Comparison of ENCODE assay signal across 16 cellular contexts in the genomic region with DNA sequence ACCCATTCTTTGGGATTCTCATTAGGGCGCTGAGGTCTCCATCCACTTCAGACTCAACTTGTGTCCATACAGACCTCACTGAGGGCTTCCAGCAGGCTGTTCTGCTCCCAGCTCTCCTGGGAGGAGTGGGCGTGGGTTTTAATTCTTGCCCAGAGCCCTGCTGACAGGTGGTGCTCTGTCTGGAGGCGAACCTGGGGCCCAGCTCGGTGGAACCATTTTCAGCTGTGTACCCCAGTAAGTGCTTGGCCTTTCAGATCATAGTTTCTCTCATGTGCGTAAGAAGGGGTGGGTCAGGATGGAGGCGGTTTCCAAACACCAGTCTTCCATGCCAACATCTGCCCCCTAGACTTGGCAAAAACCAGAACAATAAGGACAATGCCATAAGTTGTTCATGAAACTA. TPM values are rescaled to one million over a fixed set of nuclear protein-coding genes. Genes with fewer than 3 reads are reported as not detected.
DNase-seq lines count a peak whose midpoint lies in the region; ATAC-seq and TF ChIP-seq lines count a peak whose summit lies in the region.
"Had no signal": no experiment of that assay in that cellular context is flagged by ENCODE, and none has a peak within 500 bp of the region (broad histone marks: within the 10 kb centered on the region; RNA-seq: fewer than 3 reads in every experiment).

No MANE protein-coding gene starts in this region.

- no TSS peak for BruUV-seq in PC-3 (replicated peaks; lab: Mats Ljungman, UMichigan)

- intact Hi-C loops in PC-3 (cut with micrococcal nuclease): no loop called here

- ATAC-seq in left lobe of liver (no peak), PC-3 (no peak)

- TF ChIP-seq CTCF in type B pancreatic cell (conservative IDR thresholded peaks at IDR 0.05) (no peak), tibial nerve (IDR thresholded peaks at IDR 0.05) (no peak), endothelial cell (IDR thresholded peaks at IDR 0.05; ENCODE audit: unreplicated experiment) (no peak), PC-3 (conservative IDR thresholded peaks at IDR 0.05; ENCODE audit: low read depth, low read length) (no peak)

- H3K9ac ChIP-seq in PC-3 (ENCODE audit: low read length): no peak overlapping the region
- H3K9ac ChIP-seq: BLaER1 had no signal

- no peaks in the 10 kb centered on the region for H4K20me1 ChIP-seq in PC-3 (ENCODE audit: low read length)
- H4K20me1 ChIP-seq: BLaER1 had no signal

- POLR2A ChIA-PET in PC-3 (lab: Charles Lee; ENCODE audit: unreplicated experiment): no interaction called here

- peak; percentile 22 for DNase-seq in activated CD8-positive, alpha-beta memory T cell treated with anti-CD3 and anti-CD28 coated beads, Interleukin-2, amount 50 U/mL, for 48 hours
- DNase-seq in activated CD8-positive, alpha-beta memory T cell treated with anti-CD3 and anti-CD28 coated beads, Interleukin-2, amount 50 U/mL, for 4 hours: no peak
- DNase-seq in ecto neural progenitor cell (ENCODE audit: low spot score) (peak; percentile 10), left lobe of liver (ENCODE audit: low spot score) (peak; percentile 18), type B pancreatic cell (ENCODE audit: extremely low spot score, unreplicated experiment) (peak; percentile 32), tibial nerve (ENCODE audit: low spot score in 2 of 2) (no peak), endothelial cell (ENCODE audit: low spot score) (no peak), PC-3 (no peak)
- DNase-seq: 8988T; CD4-positive, alpha-beta memory T cell; DMS79 treated with DMSO at 0.1 percent for 48 hours; GF-D8; GOT3; H7 had no signal

- no peaks in the 10 kb centered on the region for H3F3A ChIP-seq in PC-3 (ENCODE audit: low read length, unreplicated experiment)

- peaks cover 5% of the 10 kb centered on the region for H3K9me3 Mint-ChIP-seq in type B pancreatic cell
- peaks cover 5% of the 10 kb centered on the region for H3K9me3 Mint-ChIP-seq in endothelial cell (ENCODE audit: unreplicated experiment)

- H3K9me2 ChIP-seq in PC-3 (replicated peaks; ENCODE audit: low read length): no peaks in the 10 kb centered on the region

- H3K4me3 Mint-ChIP-seq in type B pancreatic cell: no peak overlapping the region
- H3K4me3 Mint-ChIP-seq in endothelial cell (ENCODE audit: unreplicated experiment): no peak overlapping the region
- H3K4me3 Mint-ChIP-seq: CD14-positive monocyte; CD4-positive, alpha-beta memory T cell had no signal

- no peak overlapping the region for H3K27ac Mint-ChIP-seq in type B pancreatic cell
- no peak overlapping the region for H3K27ac Mint-ChIP-seq in endothelial cell (ENCODE audit: unreplicated experiment)
- H3K27ac Mint-ChIP-seq: CD14-positive monocyte had no signal

- no peak for TF ChIP-seq EP300 in tibial nerve (IDR thresholded peaks at IDR 0.05)

- no peak for TF ChIP-seq POLR2A in tibial nerve (IDR thresholded peaks at IDR 0.05)

- H3K4me1 Mint-ChIP-seq in type B pancreatic cell (ENCODE audit: unreplicated experiment) (peaks cover 9% of the 10 kb centered on the region), endothelial cell (ENCODE audit: unreplicated experiment) (no peaks in the 10 kb centered on the region)
- H3K4me1 Mint-ChIP-seq: CD14-positive monocyte; CD4-positive, alpha-beta memory T cell had no signal

- no peak overlapping the region for H2AFZ ChIP-seq in PC-3 (ENCODE audit: low read length)

- no peaks in the 10 kb centered on the region for H3K4me1 ChIP-seq in tibial nerve
- no peaks in the 10 kb centered on the region for H3K4me1 ChIP-seq in PC-3 (ENCODE audit: insufficient read depth, low read length)
- H3K4me1 ChIP-seq: BLaER1 had no signal

- CTCF ChIA-PET in PC-3 (lab: Charles Lee): no interaction called here

- H3K36me3 Mint-ChIP-seq in type B pancreatic cell (no peaks in the 10 kb centered on the region), endothelial cell (ENCODE audit: low read depth, unreplicated experiment) (no peaks in the 10 kb centered on the region)
- H3K36me3 Mint-ChIP-seq: CD14-positive monocyte had no signal

- H3K79me2 ChIP-seq in PC-3 (ENCODE audit: low read length): no peaks in the 10 kb centered on the region

- H3K27ac ChIP-seq in tibial nerve (no peak overlapping the region), PC-3 (ENCODE audit: low read length) (no peak overlapping the region)
- H3K27ac ChIP-seq: BLaER1 had no signal

- H3K27me3 Mint-ChIP-seq in type B pancreatic cell (peaks cover 3% of the 10 kb centered on the region), endothelial cell (ENCODE audit: unreplicated experiment) (peaks cover 2% of the 10 kb centered on the region)

- WGBS in tibial nerve, 2 donors: 72% methylated on average over 5 to 6 of the region's 6 CpGs

- H3K4me3 ChIP-seq in tibial nerve: no peak overlapping the region
- H3K4me3 ChIP-seq in PC-3 (ENCODE audit: low read length): no peak overlapping the region
- H3K4me3 ChIP-seq: BLaER1 had no signal

- H3K9me3 ChIP-seq in tibial nerve (peaks cover 0 to 21% (median 0%) of the 10 kb centered on the region in 4 donors), PC-3 (ENCODE audit: low read length) (no peaks in the 10 kb centered on the region)

- H3K36me3 ChIP-seq in tibial nerve: no peaks in the 10 kb centered on the region
- no peaks in the 10 kb centered on the region for H3K36me3 ChIP-seq in PC-3 (ENCODE audit: low read depth, low read length)
- H3K36me3 ChIP-seq: BLaER1 had no signal

- H3K4me2 ChIP-seq in PC-3 (ENCODE audit: low read length): no peak overlapping the region
- H3K4me2 ChIP-seq: BLaER1 had no signal

- peaks cover 0 to under 1% of the 10 kb centered on the region in 2 donors for H3K27me3 ChIP-seq in tibial nerve
- peaks cover 10% of the 10 kb centered on the region; the same call in 1 of the 2 replicates for H3K27me3 ChIP-seq in PC-3 (ENCODE audit: low read length)
- H3K27me3 ChIP-seq: BLaER1 had no signal

RNA-seq across cellular contexts. Expression of a gene that starts 21.4 kb away (rescaled TPM):
- total RNA-seq in left lobe of liver (3.9 TPM), type B pancreatic cell (ENCODE audit: low replicate concordance) (33.8 and 43.2 TPM in 2 replicates), tibial nerve (10 to 100 TPM; 20.1 to 92.4 (median 43.1) TPM), endothelial cell (ENCODE audit: unreplicated experiment) (2.4 TPM), PC-3 (2014; rRNA removed) (0.06 and 0.07 TPM in 2 replicates)

Comparison
In these comparisons a context has a peak if more than half of its experiments do, and no peak if none do; other contexts are left out.
1. DNase-seq: peak in activated CD8-positive, alpha-beta memory T cell treated with anti-CD3 and anti-CD28 coated beads, Interleukin-2, amount 50 U/mL, for 48 hours (single experiment), ecto neural progenitor cell (single experiment), left lobe of liver (single experiment) and type B pancreatic cell (single experiment); none in activated CD8-positive, alpha-beta memory T cell treated with anti-CD3 and anti-CD28 coated beads, Interleukin-2, amount 50 U/mL, for 4 hours (single experiment), tibial nerve (0 of 2), endothelial cell (single experiment) and PC-3 (single experiment).